ENCODE assay signal across 8 cellular contexts in the genomic region with DNA sequence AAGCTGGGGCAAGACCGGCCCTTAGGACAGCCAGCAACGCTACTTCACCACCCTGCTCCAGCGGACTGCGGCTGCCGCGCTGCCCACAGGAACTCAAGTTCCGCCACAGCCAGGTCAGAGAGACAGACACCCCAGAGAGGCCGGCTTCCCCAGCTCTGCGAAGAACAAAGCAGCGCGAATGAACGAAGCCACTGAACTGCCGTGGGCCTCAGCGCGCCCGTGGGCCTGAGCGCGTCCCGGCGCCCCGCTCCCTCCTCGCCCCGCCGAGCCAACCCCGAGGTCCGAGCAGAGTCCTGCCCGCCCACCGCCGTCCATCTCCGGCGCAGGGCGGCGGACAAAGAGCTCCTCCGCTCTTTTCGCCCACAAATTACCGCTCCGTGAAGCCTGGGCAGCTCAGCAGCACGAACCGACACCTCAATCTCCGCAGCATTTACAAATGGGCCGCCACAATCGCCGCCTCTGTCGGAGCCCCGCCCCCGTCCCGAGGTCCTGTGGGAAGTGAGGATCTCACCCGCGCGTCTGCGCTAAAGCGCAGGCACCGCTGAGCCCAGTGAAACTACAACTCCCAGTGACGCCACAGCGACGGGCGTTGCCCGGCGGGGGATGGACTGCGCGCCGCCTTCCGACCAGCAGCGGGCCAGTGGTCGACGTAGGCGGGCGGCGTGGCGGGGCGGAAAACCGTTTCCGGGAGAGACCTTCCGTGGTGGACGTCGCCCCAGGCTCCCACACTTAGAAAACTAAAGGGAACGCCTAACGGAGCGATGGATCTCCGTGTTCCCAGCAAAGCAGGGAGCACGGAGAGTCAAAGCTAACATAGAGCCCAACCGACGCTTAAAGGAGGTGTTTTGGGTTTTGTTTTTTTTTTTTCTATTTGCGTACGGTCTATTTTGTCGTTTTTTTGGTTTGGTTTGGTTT.
DNase-seq lines count a peak whose midpoint lies in the region; ATAC-seq and TF ChIP-seq lines count a peak whose summit lies in the region.

No MANE protein-coding gene starts in this region.

- H3K79me2 ChIP-seq in OCI-LY3 (ENCODE audit: low read length), result peaks cover 47% of the 10 kb centered on the region

- DNase-seq in DMS 273 (lab: John Stamatoyannopoulos, UW; ENCODE audit: unreplicated experiment) (peak; percentile 97), activated T-cell treated with anti-CD3 and anti-CD28 coated beads for 24 hours (ENCODE audit: low read depth) (peak; percentile 92), epidermal melanocyte (ENCODE audit: insufficient read length, low spot score) (peak; percentile 66), middle frontal gyrus (ENCODE audit: extremely low spot score, low spot score) (peak; percentile 95)
- DNase-seq in stimulated activated CD8-positive, alpha-beta memory T cell treated with anti-CD3 and anti-CD28 coated beads, Interleukin-2, amount 100 ng/mL, for 1 hour (ENCODE audit: low read depth in 2 of 2), result peak; percentile 83 to 89

- H3K27ac ChIP-seq in HUES64 (ENCODE audit: low read depth, low read length), result peak overlapping the region; percentile 93
- peak overlapping the region; percentile 88 for H3K27ac ChIP-seq in OCI-LY3 (ENCODE audit: low read length)

- TF ChIP-seq CTCF in OCI-LY3 (IDR thresholded peaks at IDR 0.05; ENCODE audit: low read depth, low read length), result no peak

- H3K36me3 ChIP-seq in HUES64 (ENCODE audit: insufficient read depth, low read length) (no peaks in the 10 kb centered on the region), OCI-LY3 (replicated peaks; ENCODE audit: low read depth, low read length) (no peaks in the 10 kb centered on the region)

- H3K9me3 ChIP-seq in HUES64 (ENCODE audit: insufficient read depth, low read depth, low read length) (no peaks in the 10 kb centered on the region), OCI-LY3 (ENCODE audit: insufficient read depth, low read length) (no peaks in the 10 kb centered on the region)

- H3K4me2 ChIP-seq in OCI-LY3 (ENCODE audit: low read length), result peak overlapping the region; percentile 80

- H3K9ac ChIP-seq in HUES64 (ENCODE audit: low read depth, low read length) (peak overlapping the region; percentile 88), OCI-LY3 (ENCODE audit: low read length) (peak overlapping the region; percentile 85)

- WGBS in HUES64, result under 1% methylated on average over 86 of the region's 86 CpGs

- 0 out of 2 replicates have a peak, but pooled peaks cover 10% of the 10 kb centered on the region for H4K20me1 ChIP-seq in OCI-LY3 (ENCODE audit: insufficient read depth, low read length)

- peak overlapping the region; percentile 93 for H3K4me3 ChIP-seq in HUES64 (ENCODE audit: low read length)
- peak overlapping the region; percentile 84 for H3K4me3 ChIP-seq in OCI-LY3 (ENCODE audit: low read length)

- H3K27me3 ChIP-seq in HUES64 (ENCODE audit: insufficient read depth, low read length) (no peaks in the 10 kb centered on the region), OCI-LY3 (ENCODE audit: low read depth, low read length) (peaks cover 5% of the 10 kb centered on the region; the same call in 1 of the 2 replicates)

- peak overlapping the region; percentile 70 for H2AFZ ChIP-seq in OCI-LY3 (ENCODE audit: low read depth, low read length)

- peak; percentile 93 for ATAC-seq in GM21515 (IDR thresholded peaks at IDR 0.05; ENCODE audit: unreplicated experiment)

- H3K4me1 ChIP-seq in HUES64 (ENCODE audit: insufficient read depth, low read length), result peaks cover 11% of the 10 kb centered on the region
- peaks cover 15% of the 10 kb centered on the region for H3K4me1 ChIP-seq in OCI-LY3 (ENCODE audit: low read length)

Comparison
In these comparisons a context has a peak if more than half of its experiments do, and no peak if none do; other contexts are left out.
1. Peak in every context shown above with its lines: DNase-seq, ATAC-seq, H3K4me3 ChIP-seq and H3K27ac ChIP-seq.